10 cellular contexts compared by ENCODE assay signal in genomic region chr1:216528816-216529215, GRCh38.
A peak's percentile ranks its signal among the peaks of the same experiment; 100 is the strongest.
DNase-seq lines count a peak whose midpoint lies in the region; ATAC-seq and TF ChIP-seq lines count a peak whose summit lies in the region.
"Had no signal": no experiment of that assay in that cellular context is flagged by ENCODE, and none has a peak within 500 bp of the region (broad histone marks: within the 10 kb centered on the region; RNA-seq: fewer than 3 reads in every experiment).

No MANE protein-coding gene starts in this region.

- peak; percentile 50 for DNase-seq in GM06990 (ENCODE audit: extremely low read depth, insufficient read length)
- DNase-seq in NK-92 treated with Interleukin-12 subunit alpha and Interleukin-12 subunit beta, amount 100 ng/mL, for 24 hours (lab: John Stamatoyannopoulos, UW), result no peak
- DNase-seq in stimulated activated CD4-positive, alpha-beta T cell treated with anti-CD3 and anti-CD28 coated beads, Interleukin-12 subunit alpha, Interleukin-12 subunit beta, amount 100 ng/mL, for 4 hours, result no peak
- DNase-seq in cerebellar nuclear complex (lab: John Stamatoyannopoulos, UW), result no peak
- DNase-seq in NOMO-1 treated with DMSO at 0.1 percent for 48 hours (lab: John Stamatoyannopoulos, UW; ENCODE audit: unreplicated experiment), result no peak
- DNase-seq: CD4-positive, alpha-beta memory T cell; T-helper 1 cell had no signal

- peak; percentile 82 for ATAC-seq in GM19467 (IDR thresholded peaks at IDR 0.05; ENCODE audit: unreplicated experiment)
- ATAC-seq in HG03135 (IDR thresholded peaks at IDR 0.05; ENCODE audit: unreplicated experiment), result peak; percentile 89

- H3K27me3 ChIP-seq in GM06990 (replicated peaks; ENCODE audit: control insufficient read depth, insufficient read depth, low read length), result no peaks in the 10 kb centered on the region; the same call in 1 of the 2 replicates

- no peak overlapping the region for H3K4me3 ChIP-seq in GM06990 (replicated peaks; ENCODE audit: low read depth, low read length)

- TF ChIP-seq CTCF in GM06990 (IDR thresholded peaks at IDR 0.05; ENCODE audit: insufficient read depth, low read length, poor library complexity, severe bottlenecking) (no peak), VCaP (conservative IDR thresholded peaks at IDR 0.05) (no peak)

- H3K36me3 ChIP-seq in GM06990 (ENCODE audit: control insufficient read depth, insufficient read depth, low read length), result no peaks in the 10 kb centered on the region

- peak overlapping the region; percentile 26; the same call in 1 of the 2 replicates for H3K27ac ChIP-seq in VCaP
